ENCODE assay signal across 9 cellular contexts in the genomic region with DNA sequence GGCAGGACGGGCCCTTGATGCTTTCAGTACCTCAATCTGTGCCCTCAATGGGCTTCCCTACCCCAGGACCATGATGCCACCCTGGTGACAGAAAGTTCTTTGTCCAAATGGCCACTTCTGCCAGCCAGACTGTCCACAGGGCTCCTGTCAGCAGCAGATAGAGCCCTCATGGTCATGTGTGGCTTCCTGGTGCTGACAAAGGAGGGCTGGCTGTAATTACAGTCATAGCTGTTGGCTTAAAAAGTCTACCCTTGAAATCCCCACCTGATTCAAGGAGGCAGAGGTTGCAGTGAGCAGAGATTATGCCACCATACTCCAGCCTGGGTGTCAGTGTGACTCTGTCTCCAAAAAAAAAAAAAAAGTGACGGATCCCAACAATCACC. TPM values are rescaled to one million over a fixed set of nuclear protein-coding genes. Genes with fewer than 3 reads are reported as not detected.
A peak's percentile ranks its signal among the peaks of the same experiment; 100 is the strongest.
DNase-seq lines count a peak whose midpoint lies in the region; ATAC-seq and TF ChIP-seq lines count a peak whose summit lies in the region.
"Had no signal": no experiment of that assay in that cellular context is flagged by ENCODE, and none has a peak within 500 bp of the region (broad histone marks: within the 10 kb centered on the region; RNA-seq: fewer than 3 reads in every experiment).

No MANE protein-coding gene starts in this region.

- DNase-seq in Calu3 (no peak), chondrocyte (ENCODE audit: low spot score) (no peak), renal cortical epithelial cell (ENCODE audit: low read depth) (peak; percentile 25), SW 1271 (lab: John Stamatoyannopoulos, UW) (no peak), HuH-7.5 (ENCODE audit: low spot score) (no peak)
- no peak for DNase-seq in activated effector memory CD4-positive, alpha-beta T cell treated with Interleukin-2 at 50 U/mL for 16 hours
- DNase-seq: naive B cell had no signal

- H3K36me3 ChIP-seq in OCI-LY1 (ENCODE audit: insufficient read depth, low read length): peaks cover 32% of the 10 kb centered on the region; the same call in 1 of the 2 replicates

- no peaks in the 10 kb centered on the region for H3K9me3 ChIP-seq in OCI-LY1 (ENCODE audit: low read length)

- H3K4me1 Mint-ChIP-seq in Calu3 (ENCODE audit: low read depth, unreplicated experiment) (peaks cover 19% of the 10 kb centered on the region), chondrocyte (ENCODE audit: low read depth) (peaks cover 37% of the 10 kb centered on the region)

- H3K9ac ChIP-seq in OCI-LY1 (ENCODE audit: low read length): no peak overlapping the region

- TF ChIP-seq CTCF in Calu3 (IDR thresholded peaks at IDR 0.05; ENCODE audit: unreplicated experiment) (no peak), OCI-LY1 (IDR thresholded peaks at IDR 0.05; ENCODE audit: low read length) (no peak), chondrocyte (IDR thresholded peaks at IDR 0.05) (no peak)

- H3K27ac Mint-ChIP-seq in Calu3 (ENCODE audit: unreplicated experiment): peak overlapping the region; percentile 83
- H3K27ac Mint-ChIP-seq in chondrocyte (ENCODE audit: unreplicated experiment): peak overlapping the region; percentile 96

- no peak overlapping the region for H3K4me2 ChIP-seq in OCI-LY1 (ENCODE audit: low read length)

- H3K36me3 Mint-ChIP-seq in Calu3 (ENCODE audit: insufficient read depth, unreplicated experiment) (peaks cover 7% of the 10 kb centered on the region), chondrocyte (ENCODE audit: low read depth) (peaks cover 1% of the 10 kb centered on the region)
- H3K36me3 Mint-ChIP-seq: naive B cell had no signal

- H3K9me2 ChIP-seq in OCI-LY1 (ENCODE audit: low read depth, low read length): no peaks in the 10 kb centered on the region

- H3K4me3 ChIP-seq in OCI-LY1 (ENCODE audit: low read depth, low read length, poor library complexity, severe bottlenecking): no peak overlapping the region

- BruUV-seq in Calu3 (replicated peaks; lab: Mats Ljungman, UMichigan): no TSS peak

- intact Hi-C loops in Calu3 (cut with micrococcal nuclease; ENCODE audit: unreplicated experiment): no loop called here

- H3K4me3 Mint-ChIP-seq in Calu3 (ENCODE audit: low read depth, unreplicated experiment) (no peak overlapping the region), chondrocyte (ENCODE audit: unreplicated experiment) (no peak overlapping the region)

- peak overlapping the region; percentile 4 for H3K27ac ChIP-seq in OCI-LY1 (ENCODE audit: low read depth, low read length, poor library complexity, severe bottlenecking)

- H3K27me3 ChIP-seq in OCI-LY1 (ENCODE audit: insufficient read depth, low read length): no peaks in the 10 kb centered on the region

- no peaks in the 10 kb centered on the region for H3F3A ChIP-seq in OCI-LY1 (ENCODE audit: insufficient read depth, low read length)

- no peaks in the 10 kb centered on the region for H3K79me2 ChIP-seq in OCI-LY1 (ENCODE audit: insufficient read depth, low read length)

- H3K27me3 Mint-ChIP-seq in Calu3 (ENCODE audit: unreplicated experiment): no peaks in the 10 kb centered on the region
- H3K27me3 Mint-ChIP-seq in chondrocyte (ENCODE audit: low read depth): no peaks in the 10 kb centered on the region
- H3K27me3 Mint-ChIP-seq: naive B cell had no signal

- no peak overlapping the region for H2AFZ ChIP-seq in OCI-LY1 (ENCODE audit: low read length)

- H3K9me3 Mint-ChIP-seq in Calu3 (ENCODE audit: low read depth, unreplicated experiment) (no peaks in the 10 kb centered on the region), chondrocyte (ENCODE audit: low read depth) (no peaks in the 10 kb centered on the region)
- H3K9me3 Mint-ChIP-seq: naive B cell had no signal

- CTCF ChIA-PET in Calu3 (lab: Charles Lee): interaction anchor here (0.7 to 1.0 kb wide), 3 partner anchors 9 to 33 kb away, joined by 3 to 5 read pairs (median 4); no protein-coding TSS in a partner anchor

- no peak for ATAC-seq in HG03432 (IDR thresholded peaks at IDR 0.05; ENCODE audit: unreplicated experiment)

- no peaks in the 10 kb centered on the region for H4K20me1 ChIP-seq in OCI-LY1 (ENCODE audit: insufficient read depth, low read length)

- peaks cover 29% of the 10 kb centered on the region for H3K4me1 ChIP-seq in OCI-LY1 (ENCODE audit: insufficient read depth, low read length, severe bottlenecking)

RNA-seq across cellular contexts. Expression of a gene that starts 3.3 kb away (rescaled TPM):
- 0.87 and 1.0 TPM in 2 replicates for total RNA-seq in Calu3 (2022)
- 1.6 to 47.6 TPM (median 43.5 TPM) in 3 replicates for total RNA-seq in chondrocyte
- 5.4 and 14.5 TPM in 2 replicates for total RNA-seq in renal cortical epithelial cell

RNA-seq across cellular contexts. Expression of a gene that starts 37.8 kb away (rescaled TPM):
- total RNA-seq in Calu3 (2022): 973 and 1,004 TPM in 2 replicates
- total RNA-seq in chondrocyte: 1,031 to 1,215 TPM (median 1,058 TPM) in 3 replicates
- total RNA-seq in renal cortical epithelial cell: 1,144 and 1,352 TPM in 2 replicates
